In the genomic region with DNA sequence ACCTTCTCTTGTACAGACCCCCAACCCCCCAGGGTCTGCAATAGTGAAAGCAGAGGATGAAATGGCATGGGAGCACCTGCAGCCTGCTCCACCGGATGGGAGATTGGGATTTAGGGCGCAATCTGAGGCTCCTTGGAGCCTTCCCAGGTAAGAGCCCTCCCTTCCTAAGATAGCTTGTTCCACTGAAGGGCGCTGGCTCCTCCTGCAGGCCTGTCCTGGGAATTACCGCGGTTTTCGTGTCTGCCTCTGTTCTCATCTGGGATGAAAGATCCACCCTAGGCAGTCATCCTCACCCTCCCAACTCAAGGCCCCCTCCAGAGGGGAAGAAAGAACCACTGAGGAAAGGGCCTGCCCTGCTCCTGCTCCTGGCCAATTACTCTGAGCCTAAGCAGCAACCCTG, we compare ENCODE assay signal across 9 cellular contexts.
DNase-seq lines count a peak whose midpoint lies in the region; ATAC-seq and TF ChIP-seq lines count a peak whose summit lies in the region.
"Had no signal": no experiment of that assay in that cellular context is flagged by ENCODE, and none has a peak within 500 bp of the region (broad histone marks: within the 10 kb centered on the region; RNA-seq: fewer than 3 reads in every experiment).

No MANE protein-coding gene starts in this region.

- H3K27me3 Mint-ChIP-seq in CD4-positive, alpha-beta T cell = no peaks in the 10 kb centered on the region
- H3K27me3 Mint-ChIP-seq: central memory CD8-positive, alpha-beta T cell had no signal

- POLR2A ChIA-PET in CD4-positive, alpha-beta T cell (lab: Charles Lee) = no interaction called here

- H3K36me3 Mint-ChIP-seq in CD4-positive, alpha-beta T cell (ENCODE audit: low read depth) = no peaks in the 10 kb centered on the region

- no peaks in the 10 kb centered on the region for H3K4me1 ChIP-seq in transverse colon

- no peaks in the 10 kb centered on the region for H3K36me3 ChIP-seq in SU-DHL-6 (ENCODE audit: low read length)
- no peaks in the 10 kb centered on the region for H3K36me3 ChIP-seq in transverse colon

- no peak for TF ChIP-seq EP300 in transverse colon (IDR thresholded peaks at IDR 0.05; ENCODE audit: low read depth)

- H3K79me2 ChIP-seq in SU-DHL-6 (ENCODE audit: insufficient read depth, low read length) = no peaks in the 10 kb centered on the region

- in situ Hi-C loops in GM13977 (cut with MboI; ENCODE audit: low pct_unique_long_range_greater_than_20kb, low sequenced_read_pairs, unreplicated experiment) = no loop called here
- in situ Hi-C loops in transverse colon (cut with MboI; ENCODE audit: low pct_ligation_motif_present in 1 of 4, low pct_unique_long_range_greater_than_20kb in 1 of 4, low sequenced_read_pairs in 3 of 4) = loop anchor here in 1 of 4 donors (25.0 kb wide), 1 partner anchor 513 kb away; no protein-coding TSS in a partner anchor

- no peak overlapping the region for H3K4me3 ChIP-seq in SU-DHL-6 (ENCODE audit: insufficient read depth, low read length, poor library complexity, severe bottlenecking)
- H3K4me3 ChIP-seq in transverse colon = no peak overlapping the region

- TF ChIP-seq CTCF in GM13977 (IDR thresholded peaks at IDR 0.05; ENCODE audit: extremely low read depth, insufficient read depth, missing control alignments) (peak; percentile 68), SU-DHL-6 (IDR thresholded peaks at IDR 0.05; ENCODE audit: insufficient read depth, low read length, poor library complexity, severe bottlenecking) (peak; percentile 22), transverse colon (IDR thresholded peaks at IDR 0.05) (peak; percentile 54 to 58 (median 56))
- TF ChIP-seq CTCF in CD4-positive, alpha-beta T cell (IDR thresholded peaks at IDR 0.05) = no peak

- H3K27ac Mint-ChIP-seq in CD4-positive, alpha-beta T cell = no peak overlapping the region

- no peak for TF ChIP-seq POLR2A in transverse colon (IDR thresholded peaks at IDR 0.05)

- H2AFZ ChIP-seq in SU-DHL-6 (ENCODE audit: low read depth, low read length, severe bottlenecking) = no peak overlapping the region

- no peaks in the 10 kb centered on the region for H4K20me1 ChIP-seq in SU-DHL-6 (ENCODE audit: low read depth, low read length)

- intact Hi-C loops in transverse colon (cut with DNase I; ENCODE audit: low total_unique reads) = no loop called here
- intact Hi-C loops in posterior vena cava (cut with DNase I) = no loop called here
- intact Hi-C loops in CD4-positive, alpha-beta T cell (cut with DNase I, micrococcal nuclease) = no loop called here

- H3K27ac ChIP-seq in SU-DHL-6 (ENCODE audit: low read depth, low read length) (no peak overlapping the region), transverse colon (no peak overlapping the region)
- no peak overlapping the region for H3K27ac ChIP-seq in CD4-positive, alpha-beta T cell (ENCODE audit: low read depth, low read length)

- no peaks in the 10 kb centered on the region for H3K9me2 ChIP-seq in SU-DHL-6 (replicated peaks; ENCODE audit: insufficient read depth, low read length)

- no peak for ATAC-seq in CD4-positive, alpha-beta T cell (ENCODE audit: poor library complexity)

- H3K27me3 ChIP-seq in SU-DHL-6 (ENCODE audit: low read length) = no peaks in the 10 kb centered on the region
- H3K27me3 ChIP-seq in transverse colon = no peaks in the 10 kb centered on the region
- H3K27me3 ChIP-seq in CD4-positive, alpha-beta T cell (ENCODE audit: control insufficient read depth, insufficient read depth, low read length) = no peaks in the 10 kb centered on the region

- WGBS in transverse colon (ENCODE audit: low coverage in 1 of 2), 2 donors = 7% methylated on average over 6 of the region's 6 CpGs; no CpG with 5 or more reads in 1 of the 2 donors

- DNase-seq in Ammon's horn (ENCODE audit: low spot score) (peak; percentile 14), GM13977 (ENCODE audit: low spot score) (peak; percentile 17), HT-29 (ENCODE audit: low spot score) (peak; percentile 72), hypothalamus (lab: John Stamatoyannopoulos, UW) (peak in 30 of 51 donors; percentile 0 to 31 (median 1)), transverse colon (peak; percentile 39), posterior vena cava (ENCODE audit: low spot score) (no peak)
- DNase-seq in CD4-positive, alpha-beta T cell = no peak

- H3K4me1 Mint-ChIP-seq in CD4-positive, alpha-beta T cell (ENCODE audit: low read depth) = no peaks in the 10 kb centered on the region
- H3K4me1 Mint-ChIP-seq: central memory CD8-positive, alpha-beta T cell had no signal

- no peak overlapping the region for H3K9ac ChIP-seq in SU-DHL-6 (ENCODE audit: low read length)

- H3K9me3 Mint-ChIP-seq in CD4-positive, alpha-beta T cell = no peaks in the 10 kb centered on the region
- H3K9me3 Mint-ChIP-seq: central memory CD8-positive, alpha-beta T cell had no signal

- no peaks in the 10 kb centered on the region for H3K9me3 ChIP-seq in SU-DHL-6 (ENCODE audit: insufficient read depth, low read length)
- H3K9me3 ChIP-seq in transverse colon = no peaks in the 10 kb centered on the region
- H3K9me3 ChIP-seq in CD4-positive, alpha-beta T cell (ENCODE audit: control insufficient read depth, low read length) = no peaks in the 10 kb centered on the region

- H3K4me2 ChIP-seq in SU-DHL-6 (ENCODE audit: low read depth, low read length, poor library complexity, severe bottlenecking) = no peak overlapping the region

- CTCF ChIA-PET in CD4-positive, alpha-beta T cell (lab: Charles Lee) = interaction anchor here (1.2 kb wide), 1 partner anchor 10 kb away, joined by 3 read pairs; no protein-coding TSS in a partner anchor

- H3F3A ChIP-seq in SU-DHL-6 (ENCODE audit: insufficient read depth) = no peaks in the 10 kb centered on the region

- no peak overlapping the region for H3K4me3 Mint-ChIP-seq in CD4-positive, alpha-beta T cell
- H3K4me3 Mint-ChIP-seq: central memory CD8-positive, alpha-beta T cell had no signal

Comparison
In these comparisons a context has a peak if more than half of its experiments do, and no peak if none do; other contexts are left out.
1. DNase-seq: peak in Ammon's horn (single experiment), GM13977 (single experiment), HT-29 (single experiment), hypothalamus (30 of 51) and transverse colon (single experiment); none in posterior vena cava (single experiment) and CD4-positive, alpha-beta T cell (0 of 10).